16 cellular contexts compared by ENCODE assay signal in the genomic region with DNA sequence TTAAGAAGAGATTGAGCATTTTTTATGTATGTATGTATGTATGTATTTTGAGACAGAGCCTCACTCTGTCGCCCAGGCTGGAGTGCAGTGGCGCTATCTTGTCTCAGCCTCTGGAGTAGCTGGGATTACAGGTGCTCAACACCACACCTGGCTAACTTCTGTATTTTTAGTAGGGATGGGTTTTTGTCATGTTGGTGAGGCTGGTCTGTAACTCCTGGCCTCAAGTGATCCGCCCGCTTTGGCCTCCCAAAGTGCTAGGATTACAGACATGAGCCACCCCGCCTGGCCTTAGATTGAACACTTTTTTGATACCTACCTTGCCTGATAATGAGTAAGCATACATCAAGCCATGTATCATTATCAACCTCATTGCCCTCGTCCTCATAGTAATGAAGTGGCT. TPM values are rescaled to one million over a fixed set of nuclear protein-coding genes. Genes with fewer than 3 reads are reported as not detected.
DNase-seq lines count a peak whose midpoint lies in the region; ATAC-seq, FAIRE-seq and TF ChIP-seq lines count a peak whose summit lies in the region.
"Had no signal": no experiment of that assay in that cellular context is flagged by ENCODE, and none has a peak within 500 bp of the region (broad histone marks: within the 10 kb centered on the region; RNA-seq: fewer than 3 reads in every experiment).

No MANE protein-coding gene starts in this region.

- peak overlapping the region; percentile 65 for H3K27ac Mint-ChIP-seq in activated CD4-positive, alpha-beta T cell treated with anti-CD3 and anti-CD28 coated beads, Interleukin-2, amount 10 ng/mL, durations not matched to agents 24 days and 14 days
- peak overlapping the region; percentile 3 for H3K27ac Mint-ChIP-seq in nephron progenitor cell

- H3K9me3 ChIP-seq in Karpas-422 (ENCODE audit: low read length), result no peaks in the 10 kb centered on the region
- H3K9me3 ChIP-seq in K562 (replicated peaks; ENCODE audit: control insufficient read depth, insufficient read depth, low read depth, low read length), result no peaks in the 10 kb centered on the region
- H3K9me3 ChIP-seq: vagina had no signal

- H3K9me2 ChIP-seq in Karpas-422 (replicated peaks; ENCODE audit: insufficient read depth, low read length), result no peaks in the 10 kb centered on the region

- H3K4me2 ChIP-seq in Karpas-422 (ENCODE audit: low read depth, low read length, poor library complexity, severe bottlenecking), result peak overlapping the region; percentile 86
- H3K4me2 ChIP-seq in K562 (ENCODE audit: insufficient read depth, low read length), result peak overlapping the region; percentile 84; the same call in 1 of the 2 replicates

- peaks cover 28% of the 10 kb centered on the region for H3K4me1 Mint-ChIP-seq in activated CD4-positive, alpha-beta T cell treated with anti-CD3 and anti-CD28 coated beads, Interleukin-2, amount 10 ng/mL, durations not matched to agents 24 days and 14 days
- peaks cover 41% of the 10 kb centered on the region for H3K4me1 Mint-ChIP-seq in nephron progenitor cell

- TF ChIP-seq CTCF in K562 (IDR thresholded peaks at IDR 0.05 in 2 of 3, conservative IDR thresholded peaks at IDR 0.05 in 1 of 3; ENCODE audit: insufficient read depth in 2 of 3, low read depth in 1 of 3, low read length in 3 of 3) (no peak), nephron progenitor cell (IDR thresholded peaks at IDR 0.05) (no peak), brain microvascular endothelial cell (IDR thresholded peaks at IDR 0.05; ENCODE audit: low read depth, low read length, missing control alignments) (no peak)

- H3K36me3 ChIP-seq in Karpas-422 (ENCODE audit: insufficient read depth, low read length) (0 out of 2 replicates have a peak, but pooled peaks cover 9% of the 10 kb centered on the region), K562 (ENCODE audit: control insufficient read depth, insufficient read depth, low read length) (no peaks in the 10 kb centered on the region), brain microvascular endothelial cell (replicated peaks) (no peaks in the 10 kb centered on the region)
- H3K36me3 ChIP-seq: vagina had no signal

- in situ Hi-C loops in K562 (cut with MboI), result no loop called here
- in situ Hi-C loops in brain microvascular endothelial cell (cut with HindIII; ENCODE audit: low pct_ligation_motif_present, low sequenced_read_pairs), result no loop called here

- H3K9ac ChIP-seq in Karpas-422 (ENCODE audit: low read length) (no peak overlapping the region), K562 (ENCODE audit: insufficient read depth in 1 of 2, low read depth in 2 of 2, low read length in 2 of 2) (peak overlapping the region in 1 of 2 experiments; percentile 96; a peak in 1 of 4 replicates)

- FAIRE-seq in K562 (lab: Jason Lieb, UNC), result no peak

- peaks cover 3% of the 10 kb centered on the region for H3K27me3 Mint-ChIP-seq in activated CD4-positive, alpha-beta T cell treated with anti-CD3 and anti-CD28 coated beads, Interleukin-2, amount 10 ng/mL, durations not matched to agents 24 days and 14 days
- H3K27me3 Mint-ChIP-seq in nephron progenitor cell (ENCODE audit: low read depth, poor library complexity), result no peaks in the 10 kb centered on the region

- whole genome bisulfite sequencing in K562 (ENCODE audit: insufficient coverage, low coverage, missing lambda C conversion rate), result 61% methylated on average over 6 of the region's 6 CpGs

- H3K9me3 Mint-ChIP-seq in activated CD4-positive, alpha-beta T cell treated with anti-CD3 and anti-CD28 coated beads, Interleukin-2, amount 10 ng/mL, durations not matched to agents 24 days and 14 days, result no peaks in the 10 kb centered on the region
- H3K9me3 Mint-ChIP-seq in nephron progenitor cell, result peaks cover 4% of the 10 kb centered on the region

- ATAC-seq in K562 (no peak), GM18861 (IDR thresholded peaks at IDR 0.05; ENCODE audit: unreplicated experiment) (no peak)

- no peak overlapping the region for H3K4me3 ChIP-seq in Karpas-422 (ENCODE audit: low read length)
- H3K4me3 ChIP-seq in K562, result no peak overlapping the region; the same call in 1 of the 2 replicates
- no peak overlapping the region for H3K4me3 ChIP-seq in brain microvascular endothelial cell (ENCODE audit: low read depth, low read length)
- H3K4me3 ChIP-seq: coronary artery had no signal

- no peak for DNase-seq in activated CD4-positive, alpha-beta T cell treated with anti-CD3 and anti-CD28 coated beads, Interleukin-2, amount 10 ng/mL, durations not matched to agents 24 days and 14 days
- DNase-seq in activated CD4-positive, alpha-beta T cell treated with anti-CD3 and anti-CD28 coated beads for 1 hour, result no peak
- DNase-seq in Karpas-422 (no peak), K562 (ENCODE audit: extremely low read depth in 1 of 4, low spot score in 3 of 4) (no peak), nephron progenitor cell (no peak), HT-29 (ENCODE audit: low spot score) (no peak), brain microvascular endothelial cell (no peak)
- DNase-seq: ACHN; KG1; NCI-H2029; stimulated activated CD4-positive, alpha-beta T cell treated with anti-CD3 and anti-CD28 coated beads, Interleukin-2, amount 100 ng/mL, for 24 hours; WERI-Rb-1 had no signal

- CTCF ChIA-PET in K562 (lab: Yijun Ruan, JAX; ENCODE audit: low intra/inter-chr PET ratio), result no interaction called here

- H3K27me3 ChIP-seq in Karpas-422 (ENCODE audit: low read length) (no peaks in the 10 kb centered on the region), K562 (ENCODE audit: control insufficient read depth in 2 of 2, insufficient read depth in 2 of 2, low read length in 2 of 2) (no peaks in the 10 kb centered on the region), brain microvascular endothelial cell (replicated peaks) (no peaks in the 10 kb centered on the region)
- H3K27me3 ChIP-seq: vagina had no signal

- no peak for TF ChIP-seq POLR2A in K562 (conservative IDR thresholded peaks at IDR 0.05)

- no TSS peak for BruUV-seq in K562 (replicated peaks; lab: Mats Ljungman, UMichigan)

- peaks cover 47% of the 10 kb centered on the region for H3K79me2 ChIP-seq in Karpas-422 (ENCODE audit: low read length)
- peaks cover 33% of the 10 kb centered on the region for H3K79me2 ChIP-seq in K562 (ENCODE audit: control insufficient read depth, insufficient read depth, low read length)

- no peak for TF ChIP-seq EP300 in K562 (IDR thresholded peaks at IDR 0.05; ENCODE audit: low read length)

- intact Hi-C loops in activated CD4-positive, alpha-beta T cell treated with anti-CD3 and anti-CD28 coated beads, Interleukin-2, amount 10 ng/mL, durations not matched to agents 24 days and 14 days (cut with micrococcal nuclease), result loop anchor here (5.0 to 10.0 kb wide), 6 partner anchors 63 to 707 kb away; partner anchors contain the start of genes SMIM14 and UGDH
- intact Hi-C loops in K562 (cut with micrococcal nuclease), result loop anchor here (5.0 to 10.0 kb wide), 4 partner anchors 63 to 455 kb away; no protein-coding TSS in a partner anchor

- TF ChIP-seq RAD21 in K562 (CRISPR knock-in tag; conservative IDR thresholded peaks at IDR 0.05 in 1 of 2, IDR thresholded peaks at IDR 0.05 in 1 of 2), result no peak

- H3K4me3 Mint-ChIP-seq in activated CD4-positive, alpha-beta T cell treated with anti-CD3 and anti-CD28 coated beads, Interleukin-2, amount 10 ng/mL, durations not matched to agents 24 days and 14 days, result peak overlapping the region; percentile 70
- H3K4me3 Mint-ChIP-seq in nephron progenitor cell, result peak overlapping the region; percentile 92

- H4K20me1 ChIP-seq in Karpas-422 (ENCODE audit: insufficient read depth, low read depth, low read length) (no peaks in the 10 kb centered on the region), K562 (replicated peaks; ENCODE audit: control insufficient read depth, insufficient read depth, low read length) (peaks cover 3% of the 10 kb centered on the region; the same call in 1 of the 2 replicates)

- POLR2A ChIA-PET in K562 (lab: Yijun Ruan, JAX), result interaction anchor here (0.6 to 1.8 kb wide), 5 partner anchors 17 to 522 kb away, joined by 3 to 11 read pairs (median 5); no protein-coding TSS in a partner anchor

- no peaks in the 10 kb centered on the region for H3K9me1 ChIP-seq in K562 (ENCODE audit: control insufficient read depth, insufficient read depth, low read length)

- H3K4me1 ChIP-seq in Karpas-422 (ENCODE audit: low read length) (peaks cover 38% of the 10 kb centered on the region), K562 (replicated peaks in 1 of 2; ENCODE audit: control insufficient read depth in 2 of 2, insufficient read depth in 2 of 2, low read length in 2 of 2) (peaks cover 12 to 28% of the 10 kb centered on the region in 2 experiments)

- H2AFZ ChIP-seq in Karpas-422 (ENCODE audit: low read length) (no peak overlapping the region), K562 (ENCODE audit: low read depth, low read length) (no peak overlapping the region)

- H3K36me3 Mint-ChIP-seq in activated CD4-positive, alpha-beta T cell treated with anti-CD3 and anti-CD28 coated beads, Interleukin-2, amount 10 ng/mL, durations not matched to agents 24 days and 14 days (ENCODE audit: low read depth), result peaks cover 23% of the 10 kb centered on the region
- peaks cover 39% of the 10 kb centered on the region for H3K36me3 Mint-ChIP-seq in nephron progenitor cell (ENCODE audit: low read depth)

- H3K27ac ChIP-seq in Karpas-422 (ENCODE audit: low read length) (no peak overlapping the region), K562 (ENCODE audit: extremely low read depth, low read depth, low read length) (no peak overlapping the region), brain microvascular endothelial cell (no peak overlapping the region)
- H3K27ac ChIP-seq: coronary artery, SK-N-MC, WERI-Rb-1 had no signal

RNA-seq across cellular contexts. Expression of gene N4BP2, which starts 2.7 kb away (rescaled TPM):
- 24.5 and 24.7 TPM in 2 replicates for total RNA-seq in activated CD4-positive, alpha-beta T cell treated with anti-CD3 and anti-CD28 coated beads, Interleukin-2, amount 10 ng/mL, durations not matched to agents 24 days and 14 days
- total RNA-seq in Karpas-422 (2014; rRNA removed; shearing (Covaris generic); ENCODE audit: low replicate concordance), result 14.7 and 20.7 TPM in 2 replicates
- total RNA-seq in K562 (2011; cell fraction: chromatin; rRNA removed; ENCODE audit: low replicate concordance), result 5.2 and 25.3 TPM in 2 replicates
- total RNA-seq in K562 (2011; cell fraction: nucleolus; rRNA removed), result 2.7 and 4.3 TPM in 2 replicates
- 5.8 and 7.4 TPM in 2 replicates for total RNA-seq in K562 (2011; cell fraction: nucleoplasm; rRNA removed)
- total RNA-seq in K562 (2014; rRNA removed) (5.9 and 7.7 TPM in 2 replicates), K562 (2014; rRNA removed; fragmentation: Illumina TruSeq; extraction: Trizol) (12.6 and 14.9 TPM in 2 replicates), K562 (2015; rRNA removed; fragmentation: Illumina TruSeq; extraction: Trizol) (11.2 and 12.6 TPM in 2 replicates), K562 (2021) (7.6 and 8.7 TPM in 2 replicates)
- polyA plus RNA-seq in K562 (2011; rRNA removed) (6.0 and 8.8 TPM in 2 replicates), K562 (2014; fragmentation: Illumina TruSeq; extraction: Trizol) (7.3 and 7.6 TPM in 2 replicates), K562 (2014; fragmentation: Nextera tagmentation; extraction: Ambion mirVana) (1 to 10 TPM; 2.7 to 3.3 TPM), K562 (2014; rRNA removed) (4.0 and 4.4 TPM in 2 replicates)
- polyA plus RNA-seq in K562 (2011; cell fraction: cytosol; rRNA removed), result 1.1 and 2.3 TPM in 2 replicates
- polyA plus RNA-seq in K562 (2011; cell fraction: nucleus; rRNA removed), result 2.0 and 2.2 TPM in 2 replicates
- polyA plus RNA-seq in K562 (2012), result 4.8 and 8.2 TPM in 2 replicates
- polyA minus RNA-seq in K562 (2011; rRNA and poly(A)+ RNA removed), result 22.4 and 23.4 TPM in 2 replicates
- polyA minus RNA-seq in K562 (2011; cell fraction: cytosol; rRNA and poly(A)+ RNA removed), result 9.2 and 10.0 TPM in 2 replicates
- polyA minus RNA-seq in K562 (2011; cell fraction: nucleus; rRNA and poly(A)+ RNA removed), result 5.4 and 12.2 TPM in 2 replicates
- total RNA-seq in HT-29 (2014; rRNA removed; shearing (Covaris generic)), result 1.8 and 2.3 TPM in 2 replicates
